ENCODE assay signal across 16 cellular contexts in genomic region chr5:147168578-147169327, GRCh38.
DNase-seq lines count a peak whose midpoint lies in the region; ATAC-seq and TF ChIP-seq lines count a peak whose summit lies in the region.
"Had no signal": no experiment of that assay in that cellular context is flagged by ENCODE, and none has a peak within 500 bp of the region (broad histone marks: within the 10 kb centered on the region; RNA-seq: fewer than 3 reads in every experiment).

No MANE protein-coding gene starts in this region.

- H3K4me1 ChIP-seq in SK-N-SH (ENCODE audit: control insufficient read depth in 1 of 2, insufficient read depth in 2 of 2, low read depth in 1 of 2, low read length in 1 of 2), result peaks cover 2 to 22% of the 10 kb centered on the region in 2 experiments; a peak in 3 of 4 replicates
- H3K4me1 ChIP-seq in skeletal muscle satellite cell (ENCODE audit: control insufficient read depth, insufficient read depth, low read length), result peaks cover 24% of the 10 kb centered on the region
- H3K4me1 ChIP-seq: suprapubic skin had no signal

- H3K79me2 ChIP-seq in SK-N-SH (ENCODE audit: insufficient read depth), result no peaks in the 10 kb centered on the region

- no peaks in the 10 kb centered on the region for H3K36me3 Mint-ChIP-seq in activated CD8-positive, alpha-beta memory T cell treated with anti-CD3 and anti-CD28 coated beads, Interleukin-2, amount 10 ng/mL, durations not matched to agents 7 days and 5 days
- H3K36me3 Mint-ChIP-seq: CD8-positive, alpha-beta memory T cell had no signal

- H3K36me3 ChIP-seq in SK-N-SH (replicated peaks in 1 of 2; ENCODE audit: control insufficient read depth in 1 of 2, insufficient read depth in 2 of 2, low read length in 1 of 2) (no peaks in the 10 kb centered on the region), skeletal muscle satellite cell (ENCODE audit: insufficient read depth, low read length) (no peaks in the 10 kb centered on the region)
- H3K36me3 ChIP-seq: esophagus muscularis mucosa, suprapubic skin had no signal

- DNase-seq in SK-N-SH (no peak), fibroblast of pulmonary artery (ENCODE audit: low read depth) (peak; percentile 42), Ammon's horn (ENCODE audit: low spot score) (no peak), retina (no peak)
- DNase-seq in activated CD8-positive, alpha-beta memory T cell treated with anti-CD3 and anti-CD28 coated beads, Interleukin-2, amount 10 ng/mL, durations not matched to agents 7 days and 5 days, result no peak
- DNase-seq: activated CD8-positive, alpha-beta T cell treated with anti-CD3 and anti-CD28 coated beads for 36 hours; activated naive CD4-positive, alpha-beta T cell treated with anti-CD3 and anti-CD28 coated beads for 36 hours; CD8-positive, alpha-beta memory T cell; NCI-H1105; NCI-H524 treated with DMSO at 0.1 percent for 48 hours had no signal

- H3K27ac ChIP-seq in SK-N-SH (ENCODE audit: low read depth in 2 of 2, low read length in 1 of 2), result peak overlapping the region in 1 of 2 experiments; percentile 76; a peak in 2 of 4 replicates
- H3K27ac ChIP-seq: esophagus muscularis mucosa, RWPE1, suprapubic skin had no signal

- H3K4me1 Mint-ChIP-seq in activated CD8-positive, alpha-beta memory T cell treated with anti-CD3 and anti-CD28 coated beads, Interleukin-2, amount 10 ng/mL, durations not matched to agents 7 days and 5 days, result peaks cover 2% of the 10 kb centered on the region

- 0 out of 2 replicates have a peak overlapping the region, but pooled peaks have one; percentile 23 for H2AFZ ChIP-seq in SK-N-SH (ENCODE audit: low read depth)

- TF ChIP-seq CTCF in SK-N-SH (IDR thresholded peaks at IDR 0.05) (no peak), fibroblast of pulmonary artery (IDR thresholded peaks at IDR 0.05; ENCODE audit: low read length, missing control alignments) (no peak)

- POLR2A ChIA-PET in SK-N-SH (lab: Yijun Ruan, JAX), result no interaction called here

- no peaks in the 10 kb centered on the region for H3K9me2 ChIP-seq in SK-N-SH

- no peak for TF ChIP-seq RAD21 in SK-N-SH (IDR thresholded peaks at IDR 0.05; ENCODE audit: low read length)

- H3K4me3 Mint-ChIP-seq in activated CD8-positive, alpha-beta memory T cell treated with anti-CD3 and anti-CD28 coated beads, Interleukin-2, amount 10 ng/mL, durations not matched to agents 7 days and 5 days, result no peak overlapping the region
- H3K4me3 Mint-ChIP-seq: activated CD8-positive, alpha-beta T cell treated with anti-CD3 and anti-CD28 coated beads for 36 hours; activated naive CD4-positive, alpha-beta T cell treated with anti-CD3 and anti-CD28 coated beads for 36 hours; CD8-positive, alpha-beta memory T cell had no signal

- no peaks in the 10 kb centered on the region for H3K27me3 Mint-ChIP-seq in activated CD8-positive, alpha-beta memory T cell treated with anti-CD3 and anti-CD28 coated beads, Interleukin-2, amount 10 ng/mL, durations not matched to agents 7 days and 5 days
- H3K27me3 Mint-ChIP-seq: activated CD8-positive, alpha-beta T cell treated with anti-CD3 and anti-CD28 coated beads for 36 hours had no signal

- H3K9ac ChIP-seq in SK-N-SH (peak overlapping the region; percentile 18; the same call in 1 of the 2 replicates), skeletal muscle satellite cell (ENCODE audit: low read depth, low read length) (peak overlapping the region; percentile 12)

- WGBS in SK-N-SH (ENCODE audit: low lambda C conversion rate), result 53% methylated on average over 4 of the region's 4 CpGs

- H3K9me3 Mint-ChIP-seq in activated CD8-positive, alpha-beta memory T cell treated with anti-CD3 and anti-CD28 coated beads, Interleukin-2, amount 10 ng/mL, durations not matched to agents 7 days and 5 days (ENCODE audit: low read depth), result no peaks in the 10 kb centered on the region
- H3K9me3 Mint-ChIP-seq: activated naive CD4-positive, alpha-beta T cell treated with anti-CD3 and anti-CD28 coated beads for 36 hours had no signal

- ATAC-seq in GM18505 (IDR thresholded peaks at IDR 0.05; ENCODE audit: unreplicated experiment), result peak; percentile 1
- no peak for ATAC-seq in HG02852 (IDR thresholded peaks at IDR 0.05; ENCODE audit: unreplicated experiment)
- ATAC-seq in activated CD8-positive, alpha-beta memory T cell treated with anti-CD3 and anti-CD28 coated beads, Interleukin-2, amount 10 ng/mL, durations not matched to agents 7 days and 5 days, result no peak
- ATAC-seq: activated CD8-positive, alpha-beta T cell treated with anti-CD3 and anti-CD28 coated beads for 36 hours had no signal

- H4K20me1 ChIP-seq in SK-N-SH (ENCODE audit: insufficient read depth), result no peaks in the 10 kb centered on the region

- peak overlapping the region; percentile 29 for H3K4me2 ChIP-seq in SK-N-SH
- peak overlapping the region; percentile 11 for H3K4me2 ChIP-seq in skeletal muscle satellite cell (ENCODE audit: low read length)

- H3F3A ChIP-seq in SK-N-SH (replicated peaks; ENCODE audit: insufficient read depth), result peaks cover 23% of the 10 kb centered on the region

- no peaks in the 10 kb centered on the region for H3K9me3 ChIP-seq in SK-N-SH
- no peaks in the 10 kb centered on the region for H3K9me3 ChIP-seq in skeletal muscle satellite cell (replicated peaks; ENCODE audit: low read length)
- H3K9me3 ChIP-seq: esophagus muscularis mucosa, suprapubic skin had no signal

- peak in 1 of 2 experiments; percentile 39; a peak in 1 of 4 replicates for TF ChIP-seq EP300 in SK-N-SH (IDR thresholded peaks at IDR 0.05; ENCODE audit: borderline replicate concordance in 1 of 2, low read depth in 1 of 2, low read length in 1 of 2)

- no peak for TF ChIP-seq POLR2A in GM18505 (IDR thresholded peaks at IDR 0.05; ENCODE audit: borderline replicate concordance, extremely low read depth, insufficient read depth, insufficient read length)

- no peaks in the 10 kb centered on the region for H3K27me3 ChIP-seq in SK-N-SH (ENCODE audit: insufficient read depth)
- H3K27me3 ChIP-seq in skeletal muscle satellite cell (ENCODE audit: control insufficient read depth, insufficient read depth, low read length), result no peaks in the 10 kb centered on the region
- H3K27me3 ChIP-seq: esophagus muscularis mucosa, suprapubic skin had no signal

- no peak overlapping the region for H3K27ac Mint-ChIP-seq in activated CD8-positive, alpha-beta memory T cell treated with anti-CD3 and anti-CD28 coated beads, Interleukin-2, amount 10 ng/mL, durations not matched to agents 7 days and 5 days
- H3K27ac Mint-ChIP-seq: activated CD8-positive, alpha-beta T cell treated with anti-CD3 and anti-CD28 coated beads for 36 hours; activated naive CD4-positive, alpha-beta T cell treated with anti-CD3 and anti-CD28 coated beads for 36 hours; CD8-positive, alpha-beta memory T cell had no signal

- H3K4me3 ChIP-seq in SK-N-SH (ENCODE audit: low read depth in 2 of 2, low read length in 1 of 2) (no peak overlapping the region), fibroblast of pulmonary artery (replicated peaks; ENCODE audit: low read depth, low read length) (no peak overlapping the region), skeletal muscle satellite cell (ENCODE audit: low read length) (no peak overlapping the region)
- H3K4me3 ChIP-seq: esophagus muscularis mucosa, suprapubic skin had no signal

- CTCF ChIA-PET in SK-N-SH (lab: Yijun Ruan, JAX), result interaction anchor here (0.8 to 1.5 kb wide), 3 partner anchors 11 to 20 kb away, joined by 3 to 7 read pairs (median 3); no protein-coding TSS in a partner anchor
- CTCF ChIA-PET in activated CD8-positive, alpha-beta memory T cell treated with anti-CD3 and anti-CD28 coated beads, Interleukin-2, amount 10 ng/mL, durations not matched to agents 7 days and 5 days (lab: Charles Lee), result no interaction called here

TF ChIP-seq in SK-N-SH, 30 proteins besides CTCF, POLR2A, EP300 and RAD21:
- TF ChIP-seq TCF12 (IDR thresholded peaks at IDR 0.05) (peak; percentile 54), FOSL2 (IDR thresholded peaks at IDR 0.05; ENCODE audit: borderline replicate concordance, low read depth) (peak; percentile 62; the same call in 1 of the 2 replicates), MEF2A (IDR thresholded peaks at IDR 0.05; ENCODE audit: borderline replicate concordance, low read depth) (0 out of 2 replicates have a peak, but pooled peaks have one; percentile 27), JUND (IDR thresholded peaks at IDR 0.05) (peak; percentile 24; the same call in 1 of the 2 replicates), MXI1 (IDR thresholded peaks at IDR 0.05; ENCODE audit: low read depth, low read length) (no peak), MAX (IDR thresholded peaks at IDR 0.05; ENCODE audit: low read depth) (peak; percentile 95), USF1 (IDR thresholded peaks at IDR 0.05; ENCODE audit: borderline replicate concordance, low read depth) (0 out of 2 replicates have a peak, but pooled peaks have one; percentile 7), PBX3 (IDR thresholded peaks at IDR 0.05) (peak; percentile 4; the same call in 1 of the 2 replicates), POLR2AphosphoS5 (IDR thresholded peaks at IDR 0.05; ENCODE audit: low read depth, low read length) (no peak)
TF ChIP-seq in SK-N-SH: peak in this region for 7.
